In the genomic region with DNA sequence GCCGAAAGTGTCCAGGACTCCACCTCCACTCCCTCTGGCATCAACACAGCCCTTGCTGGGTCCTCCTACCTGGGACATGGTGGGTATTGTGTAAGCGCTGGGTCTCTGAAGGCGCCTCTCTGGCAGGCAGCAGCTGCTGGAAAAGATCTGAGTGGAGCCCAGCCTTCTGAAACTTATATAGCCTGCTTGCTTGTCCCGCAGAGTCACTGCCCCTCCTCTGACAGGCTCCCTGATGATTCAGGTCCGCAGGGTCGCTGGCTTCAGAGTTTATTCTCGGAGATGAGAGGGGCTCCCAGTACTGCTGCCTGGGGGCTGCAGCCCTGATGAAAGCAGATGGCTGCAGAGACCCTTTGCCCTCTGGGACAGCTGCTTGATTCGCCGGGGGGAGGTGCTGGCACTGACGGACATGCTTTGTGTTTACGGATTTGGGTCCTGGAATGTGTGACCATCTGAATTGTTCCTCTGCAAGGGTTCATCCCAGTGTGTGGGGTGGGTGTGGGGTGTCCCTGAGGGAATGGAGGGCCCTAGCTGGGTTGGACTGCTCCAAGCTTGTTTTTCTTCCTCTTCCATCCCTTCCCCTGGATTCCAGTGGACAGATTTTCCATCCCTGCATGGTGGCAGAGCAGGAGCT, we compare ENCODE assay signal across 9 cellular contexts. TPM values are rescaled to one million over a fixed set of nuclear protein-coding genes. Genes with fewer than 3 reads are reported as not detected.
DNase-seq lines count a peak whose midpoint lies in the region; ATAC-seq and TF ChIP-seq lines count a peak whose summit lies in the region.
"Had no signal": no experiment of that assay in that cellular context is flagged by ENCODE, and none has a peak within 500 bp of the region (broad histone marks: within the 10 kb centered on the region; RNA-seq: fewer than 3 reads in every experiment).

A gene (minus strand): TSS at position 149 of the 631 bp plus-strand sequence. CDS start 71 bp downstream, at position 78.

- no peaks in the 10 kb centered on the region for H3K27me3 Mint-ChIP-seq in T-helper 17 cell
- H3K27me3 Mint-ChIP-seq in neural crest cell (ENCODE audit: low read depth), result no peaks in the 10 kb centered on the region
- no peaks in the 10 kb centered on the region for H3K27me3 Mint-ChIP-seq in activated CD4-positive, alpha-beta T cell treated with anti-CD3 and anti-CD28 coated beads, Interleukin-2, amount 10 ng/mL, durations not matched to agents 7 days and 5 days

- H3K9me3 ChIP-seq in T-helper 17 cell (ENCODE audit: control insufficient read depth, low read length, poor library complexity, severe bottlenecking) (no peaks in the 10 kb centered on the region), upper lobe of right lung (no peaks in the 10 kb centered on the region)
- H3K9me3 ChIP-seq: body of pancreas had no signal

- peaks cover 10% of the 10 kb centered on the region for H3K4me1 ChIP-seq in upper lobe of right lung

- H3K4me1 Mint-ChIP-seq in T-helper 17 cell (peaks cover 23% of the 10 kb centered on the region), neural crest cell (peaks cover 34% of the 10 kb centered on the region)
- H3K4me1 Mint-ChIP-seq in activated CD4-positive, alpha-beta T cell treated with anti-CD3 and anti-CD28 coated beads, Interleukin-2, amount 10 ng/mL, durations not matched to agents 7 days and 5 days, result peaks cover 43% of the 10 kb centered on the region

- H3K9me3 Mint-ChIP-seq in neural crest cell, result no peaks in the 10 kb centered on the region
- H3K9me3 Mint-ChIP-seq in activated CD4-positive, alpha-beta T cell treated with anti-CD3 and anti-CD28 coated beads, Interleukin-2, amount 10 ng/mL, durations not matched to agents 7 days and 5 days, result no peaks in the 10 kb centered on the region

- intact Hi-C loops in upper lobe of right lung (cut with DNase I), result no loop called here

- POLR2A ChIA-PET in activated CD4-positive, alpha-beta T cell treated with anti-CD3 and anti-CD28 coated beads, Interleukin-2, amount 10 ng/mL, durations not matched to agents 7 days and 5 days (lab: Charles Lee), result no interaction called here

- TF ChIP-seq CTCF in foreskin fibroblast (IDR thresholded peaks at IDR 0.05; ENCODE audit: low read depth, low read length) (no peak), neural crest cell (conservative IDR thresholded peaks at IDR 0.05) (no peak), upper lobe of right lung (IDR thresholded peaks at IDR 0.05) (no peak)

- CTCF ChIA-PET in activated CD4-positive, alpha-beta T cell treated with anti-CD3 and anti-CD28 coated beads, Interleukin-2, amount 10 ng/mL, durations not matched to agents 7 days and 5 days (lab: Charles Lee), result interaction anchor here (0.6 kb wide), 1 partner anchor 547 kb away, joined by 3 read pairs; a partner anchor contains a TSS

- H3K27ac ChIP-seq in upper lobe of right lung, result peak within 1 kb of the TSS; percentile 24
- H3K27ac ChIP-seq: body of pancreas had no signal

- ATAC-seq in T-helper 17 cell (no peak), upper lobe of right lung (no peak), GM19351 (IDR thresholded peaks at IDR 0.05; ENCODE audit: unreplicated experiment) (no peak)
- ATAC-seq: body of pancreas had no signal

- H3K36me3 Mint-ChIP-seq in T-helper 17 cell (ENCODE audit: low read depth), result no peaks in the 10 kb centered on the region
- no peaks in the 10 kb centered on the region for H3K36me3 Mint-ChIP-seq in neural crest cell (ENCODE audit: low read depth)
- H3K36me3 Mint-ChIP-seq in activated CD4-positive, alpha-beta T cell treated with anti-CD3 and anti-CD28 coated beads, Interleukin-2, amount 10 ng/mL, durations not matched to agents 7 days and 5 days (ENCODE audit: low read depth), result peaks cover 11% of the 10 kb centered on the region

- no peaks in the 10 kb centered on the region for H3K27me3 ChIP-seq in upper lobe of right lung
- H3K27me3 ChIP-seq: body of pancreas had no signal

- H3K27ac Mint-ChIP-seq in T-helper 17 cell (no peak within 1 kb of the TSS), neural crest cell (ENCODE audit: unreplicated experiment) (peak within 1 kb of the TSS; percentile 91)
- no peak within 1 kb of the TSS for H3K27ac Mint-ChIP-seq in activated CD4-positive, alpha-beta T cell treated with anti-CD3 and anti-CD28 coated beads, Interleukin-2, amount 10 ng/mL, durations not matched to agents 7 days and 5 days

- H3K36me3 ChIP-seq in upper lobe of right lung, result peaks cover 11% of the 10 kb centered on the region

- DNase-seq in T-helper 17 cell, result no peak
- peak; percentile 23 to 59 for DNase-seq in foreskin fibroblast
- DNase-seq in neural crest cell (ENCODE audit: low read depth, low spot score), result peak; percentile 37
- DNase-seq in upper lobe of right lung, result no peak
- no peak for DNase-seq in mucosa of gallbladder (ENCODE audit: low spot score)
- DNase-seq in activated CD4-positive, alpha-beta T cell treated with anti-CD3 and anti-CD28 coated beads, Interleukin-2, amount 10 ng/mL, durations not matched to agents 7 days and 5 days, result no peak
- DNase-seq: body of pancreas, NCI-H1436 treated with DMSO at 0.1 percent for 48 hours had no signal

- H3K4me3 ChIP-seq in foreskin fibroblast (ENCODE audit: low read depth in 1 of 2, low read length in 2 of 2) (no peak within 1 kb of the TSS), upper lobe of right lung (peak within 1 kb of the TSS; percentile 19)
- H3K4me3 ChIP-seq: body of pancreas had no signal

- H3K4me3 Mint-ChIP-seq in T-helper 17 cell, result no peak within 1 kb of the TSS
- H3K4me3 Mint-ChIP-seq in neural crest cell, result peak within 1 kb of the TSS; percentile 64
- H3K4me3 Mint-ChIP-seq in activated CD4-positive, alpha-beta T cell treated with anti-CD3 and anti-CD28 coated beads, Interleukin-2, amount 10 ng/mL, durations not matched to agents 7 days and 5 days, result no peak within 1 kb of the TSS

RNA-seq across cellular contexts. Expression of the gene that starts here (rescaled TPM):
- 10 to 100 TPM; 12.3 to 16.0 TPM for total RNA-seq in T-helper 17 cell
- 3.4 and 4.1 TPM in 2 replicates for total RNA-seq in neural crest cell
- total RNA-seq in upper lobe of right lung, result 5.4 TPM
- total RNA-seq in mucosa of gallbladder, result 4.7 TPM
- total RNA-seq in activated CD4-positive, alpha-beta T cell treated with anti-CD3 and anti-CD28 coated beads, Interleukin-2, amount 10 ng/mL, durations not matched to agents 7 days and 5 days, result 1 to 10 TPM in 1 of 2 experiments, not detected in 1; 2.8 TPM

Comparison
In these comparisons a context has a peak if more than half of its experiments do, and no peak if none do; other contexts are left out.
1. DNase-seq: peak in foreskin fibroblast (2 of 2) and neural crest cell (single experiment); none in T-helper 17 cell (0 of 3), upper lobe of right lung (single experiment), mucosa of gallbladder (single experiment) and activated CD4-positive, alpha-beta T cell treated with anti-CD3 and anti-CD28 coated beads, Interleukin-2, amount 10 ng/mL, durations not matched to agents 7 days and 5 days (single experiment).